8 cellular contexts compared by ENCODE assay signal in the genomic region with DNA sequence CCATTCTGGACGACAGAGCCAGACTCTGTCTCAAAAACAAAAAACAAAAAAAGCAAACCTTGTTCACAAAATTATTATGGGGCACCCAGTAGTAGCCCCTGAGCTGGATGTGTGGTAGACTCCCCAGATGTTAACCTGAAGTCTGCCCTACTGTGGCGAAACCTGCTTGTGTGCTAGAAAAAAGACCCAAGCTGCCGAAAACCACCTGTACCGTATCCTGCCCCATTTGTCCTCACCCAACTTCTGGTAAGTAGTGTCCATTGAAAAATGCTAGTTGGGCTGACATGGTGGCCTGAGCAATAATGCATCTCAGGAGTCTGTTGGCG. TPM values are rescaled to one million over a fixed set of nuclear protein-coding genes. Genes with fewer than 3 reads are reported as not detected.
A peak's percentile ranks its signal among the peaks of the same experiment; 100 is the strongest.
DNase-seq lines count a peak whose midpoint lies in the region; ATAC-seq and TF ChIP-seq lines count a peak whose summit lies in the region.

No MANE protein-coding gene starts in this region.

- H3K36me3 ChIP-seq in HEK293 (ENCODE audit: control insufficient read depth in 2 of 2, insufficient read depth in 1 of 2, low read length in 2 of 2) (peaks cover 10 to 13% of the 10 kb centered on the region in 2 experiments; a peak in 2 of 3 replicates), IMR-90 (ENCODE audit: control insufficient read depth, insufficient read depth, low read length) (no peaks in the 10 kb centered on the region), mesenchymal stem cell (ENCODE audit: control insufficient read depth in 1 of 2, insufficient read depth in 2 of 2, low read depth in 1 of 2, low read length in 2 of 2) (no peaks in the 10 kb centered on the region)

- POLR2A ChIA-PET in HEK293 (lab: Yijun Ruan, JAX), result interaction anchor here (1.5 kb wide), 1 partner anchor 98 kb away, joined by 10 read pairs; a partner anchor contains a TSS
- POLR2A ChIA-PET in IMR-90 (lab: Charles Lee; ENCODE audit: unreplicated experiment), result no interaction called here

- no peaks in the 10 kb centered on the region for H3K9me3 ChIP-seq in HEK293 (ENCODE audit: control insufficient read depth, insufficient read depth, low read depth, low read length)
- no peaks in the 10 kb centered on the region for H3K9me3 ChIP-seq in IMR-90 (ENCODE audit: control insufficient read depth, insufficient read depth, low read length)
- no peaks in the 10 kb centered on the region for H3K9me3 ChIP-seq in mesenchymal stem cell (ENCODE audit: control insufficient read depth, low read length)

- peaks cover 15 to 60% of the 10 kb centered on the region in 2 experiments for H3K79me1 ChIP-seq in IMR-90 (ENCODE audit: low read depth in 1 of 2, low read length in 2 of 2)
- peaks cover 6% of the 10 kb centered on the region for H3K79me1 ChIP-seq in mesenchymal stem cell (replicated peaks; ENCODE audit: low read length, poor library complexity, severe bottlenecking)

- in situ Hi-C loops in IMR-90 (cut with MboI; ENCODE audit: low sequenced_read_pairs), result loop anchor here (10.0 kb wide), 1 partner anchor 250 kb away; no protein-coding TSS in a partner anchor

- BruUV-seq in IMR-90 (replicated peaks; lab: Mats Ljungman, UMichigan), result no TSS peak

- H2BK5ac ChIP-seq in IMR-90 (ENCODE audit: low read depth, low read length, poor library complexity, severe bottlenecking) (no peak overlapping the region), mesenchymal stem cell (ENCODE audit: low read depth, low read length, poor library complexity, severe bottlenecking) (no peak overlapping the region)

- H4K91ac ChIP-seq in IMR-90 (ENCODE audit: insufficient read depth, low read depth, low read length), result peak overlapping the region; percentile 46; the same call in 1 of the 2 replicates
- no peak overlapping the region for H4K91ac ChIP-seq in mesenchymal stem cell (ENCODE audit: low read length)

- H4K20me1 ChIP-seq in IMR-90 (ENCODE audit: insufficient read depth, low read length), result no peaks in the 10 kb centered on the region

- H3K27me3 ChIP-seq in IMR-90 (ENCODE audit: control insufficient read depth, insufficient read depth, low read length) (no peaks in the 10 kb centered on the region), mesenchymal stem cell (ENCODE audit: control insufficient read depth in 1 of 2, insufficient read depth in 1 of 2, low read length in 2 of 2) (no peaks in the 10 kb centered on the region)

- H2BK120ac ChIP-seq in IMR-90 (ENCODE audit: low read depth, low read length) (peak overlapping the region; percentile 46; the same call in 1 of the 2 replicates), mesenchymal stem cell (ENCODE audit: low read depth, low read length) (no peak overlapping the region)

- peak overlapping the region; percentile 59 for H2AK9ac ChIP-seq in IMR-90 (replicated peaks; ENCODE audit: low read depth, low read length, poor library complexity)

- H2BK15ac ChIP-seq in IMR-90 (ENCODE audit: low read depth, low read length) (no peak overlapping the region), mesenchymal stem cell (ENCODE audit: low read depth, poor library complexity, severe bottlenecking) (no peak overlapping the region)

- peaks cover 11% of the 10 kb centered on the region; the same call in 1 of the 2 replicates for H3K4me1 ChIP-seq in HEK293 (ENCODE audit: control insufficient read depth, insufficient read depth, low read length)
- H3K4me1 ChIP-seq in IMR-90 (ENCODE audit: control insufficient read depth, insufficient read depth, low read length), result peaks cover 42% of the 10 kb centered on the region
- H3K4me1 ChIP-seq in mesenchymal stem cell (ENCODE audit: control insufficient read depth, insufficient read depth, low read depth, low read length), result peaks cover 25% of the 10 kb centered on the region

- H3K9ac ChIP-seq in IMR-90 (ENCODE audit: low read depth, low read length) (no peak overlapping the region), mesenchymal stem cell (ENCODE audit: low read length) (no peak overlapping the region)

- H2BK12ac ChIP-seq in mesenchymal stem cell (ENCODE audit: low read length in 2 of 2), result peak overlapping the region in 1 of 2 experiments; percentile 33

- TF ChIP-seq CTCF in HEK293 (tag by site-specific recombination; IDR thresholded peaks at IDR 0.05) (no peak), IMR-90 (conservative IDR thresholded peaks at IDR 0.05; ENCODE audit: low read depth, low read length) (no peak)

- H4K8ac ChIP-seq in IMR-90 (ENCODE audit: low read depth in 2 of 2, low read length in 2 of 2), result peak overlapping the region in 1 of 2 experiments; percentile 44; a peak in 1 of 4 replicates
- H4K8ac ChIP-seq in mesenchymal stem cell (ENCODE audit: low read length), result no peak overlapping the region

- H3K9me1 ChIP-seq in IMR-90 (ENCODE audit: insufficient read depth, low read length), result peaks cover 13% of the 10 kb centered on the region

- DNase-seq in IMR-90, result no peak
- DNase-seq in mesenchymal stem cell, result no peak
- no peak for DNase-seq in NCI-H128 (lab: John Stamatoyannopoulos, UW; ENCODE audit: unreplicated experiment)
- no peak for DNase-seq in Right ventricle myocardium inferior (ENCODE audit: missing footprints)
- DNase-seq in stimulated activated CD4-positive, alpha-beta T cell treated with anti-CD3 and anti-CD28 coated beads, Interleukin-1b, Interleukin-23, amount 100 ng/mL, for 48 hours, result no peak
- DNase-seq in NCI-H345 treated with DMSO at 0.1 percent for 48 hours (lab: John Stamatoyannopoulos, UW; ENCODE audit: unreplicated experiment), result no peak

- TF ChIP-seq RAD21 in IMR-90 (IDR thresholded peaks at IDR 0.05; ENCODE audit: low read length), result no peak

- peak overlapping the region; percentile 55; the same call in 1 of the 2 replicates for H3K23ac ChIP-seq in IMR-90 (ENCODE audit: low read depth, low read length)
- no peak overlapping the region for H3K23ac ChIP-seq in mesenchymal stem cell (ENCODE audit: low read length in 2 of 2)

- H2BK20ac ChIP-seq in IMR-90 (ENCODE audit: low read depth, low read length), result peak overlapping the region; percentile 50; the same call in 1 of the 2 replicates

- H3K27ac ChIP-seq in HEK293 (ENCODE audit: extremely low read depth, low read depth, low read length) (no peak overlapping the region), IMR-90 (ENCODE audit: insufficient read depth, low read length) (peak overlapping the region; percentile 49; the same call in 1 of the 2 replicates), mesenchymal stem cell (ENCODE audit: low read length, poor library complexity, severe bottlenecking) (no peak overlapping the region)

- CTCF ChIA-PET in HEK293 (lab: Yijun Ruan, JAX) (interaction anchor here (0.7 to 1.7 kb wide), 3 partner anchors 85 to 1445 kb away, joined by 3 to 7 read pairs (median 3); a partner anchor contains a TSS), IMR-90 (lab: Yijun Ruan, JAX) (interaction anchor here (0.9 kb wide), 1 partner anchor 99 kb away, joined by 3 read pairs; no protein-coding TSS in a partner anchor)

- no peak overlapping the region for H3K56ac ChIP-seq in IMR-90 (ENCODE audit: extremely low read depth, insufficient read depth, low read length)

- intact Hi-C loops in IMR-90 (cut with micrococcal nuclease), result loop anchor here (5.0 kb wide), 1 partner anchor 57 kb away; no protein-coding TSS in a partner anchor
- intact Hi-C loops in Right ventricle myocardium inferior (cut with DNase I), result no loop called here

- ATAC-seq in GM18868 (IDR thresholded peaks at IDR 0.05; ENCODE audit: unreplicated experiment) (peak; percentile 38), IMR-90 (ENCODE audit: low read depth) (no peak), Right ventricle myocardium inferior (no peak)

- H3K4me3 ChIP-seq in HEK293 (ENCODE audit: low read depth, low read length) (no peak overlapping the region), IMR-90 (ENCODE audit: insufficient read depth, low read depth, low read length) (no peak overlapping the region), mesenchymal stem cell (ENCODE audit: insufficient read depth in 1 of 2, low read depth in 1 of 2, low read length in 2 of 2) (no peak overlapping the region)

- H4K5ac ChIP-seq in IMR-90 (ENCODE audit: low read depth, low read length), result peak overlapping the region; percentile 22; the same call in 1 of the 2 replicates

- H2AK5ac ChIP-seq in IMR-90 (ENCODE audit: low read depth, low read length), result peak overlapping the region; percentile 3; the same call in 1 of the 2 replicates
- H2AK5ac ChIP-seq in mesenchymal stem cell (ENCODE audit: low read length, severe bottlenecking), result peak overlapping the region; percentile 59

- TF ChIP-seq POLR2A in IMR-90 (IDR thresholded peaks at IDR 0.05; ENCODE audit: low read depth, low read length), result no peak

- H3K14ac ChIP-seq in IMR-90 (replicated peaks; ENCODE audit: low read depth, low read length), result 0 out of 2 replicates have a peak overlapping the region, but pooled peaks have one; percentile 30
- no peak overlapping the region for H3K14ac ChIP-seq in mesenchymal stem cell (ENCODE audit: low read length in 2 of 2)

- H3K4me2 ChIP-seq in IMR-90 (ENCODE audit: low read depth, low read length), result peak overlapping the region; percentile 48
- no peak overlapping the region for H3K4me2 ChIP-seq in mesenchymal stem cell (ENCODE audit: low read length, poor library complexity, severe bottlenecking)

- no CpG with 5 or more reads among the region's 5 CpGs for WGBS in IMR-90 (ENCODE audit: extremely low coverage in 2 of 2, insufficient read length in 1 of 2), 2 experiments
- WGBS in mesenchymal stem cell, result 88% methylated on average over 3 of the region's 5 CpGs

- H3K4ac ChIP-seq in IMR-90 (ENCODE audit: low read depth, low read length), result peak overlapping the region; percentile 76
- no peak overlapping the region for H3K4ac ChIP-seq in mesenchymal stem cell (ENCODE audit: low read depth in 1 of 2, low read length in 2 of 2)

- H2AFZ ChIP-seq in IMR-90 (replicated peaks; ENCODE audit: low read length, poor library complexity) (peak overlapping the region; percentile 9), mesenchymal stem cell (ENCODE audit: low read depth, low read length) (no peak overlapping the region)

- H3K18ac ChIP-seq in IMR-90 (ENCODE audit: low read depth, low read length), result peak overlapping the region; percentile 39; the same call in 1 of the 2 replicates
- no peak overlapping the region for H3K18ac ChIP-seq in mesenchymal stem cell (ENCODE audit: low read depth in 1 of 2, low read length in 2 of 2)

- dilution Hi-C loops in IMR-90 (cut with HindIII; ENCODE audit: low sequenced_read_pairs, unreplicated experiment), result no loop called here

TF ChIP-seq in HEK293, 187 proteins besides CTCF, POLR2A, EP300 and RAD21 (continues in another document):
- no peak for TF ChIP-seq SP2 (tag by site-specific recombination; IDR thresholded peaks at IDR 0.05)
- no peak for TF ChIP-seq IKZF3 (tag by site-specific recombination; IDR thresholded peaks at IDR 0.05)

RNA-seq across cellular contexts. Expression of a gene that starts 9.1 kb away (rescaled TPM):
- 3.2 and 5.8 TPM in 2 replicates for total RNA-seq in IMR-90 (2012; rRNA removed)
- 4.0 and 5.6 TPM in 2 replicates for polyA plus RNA-seq in IMR-90 (2012; rRNA removed)
- polyA plus RNA-seq in IMR-90 (2012; cell fraction: cytosol; rRNA removed), result 1.7 and 3.8 TPM in 2 replicates
- 1.4 and 3.8 TPM in 2 replicates for polyA plus RNA-seq in IMR-90 (2012; cell fraction: nucleus; rRNA removed; ENCODE audit: low replicate concordance)
- 4.6 TPM for polyA plus RNA-seq in mesenchymal stem cell (2013, experiment 1 of 2)
- polyA plus RNA-seq in mesenchymal stem cell (2013, experiment 2 of 2), result 4.4 TPM
- 0.76 TPM for total RNA-seq in Right ventricle myocardium inferior
